In the genomic region with DNA sequence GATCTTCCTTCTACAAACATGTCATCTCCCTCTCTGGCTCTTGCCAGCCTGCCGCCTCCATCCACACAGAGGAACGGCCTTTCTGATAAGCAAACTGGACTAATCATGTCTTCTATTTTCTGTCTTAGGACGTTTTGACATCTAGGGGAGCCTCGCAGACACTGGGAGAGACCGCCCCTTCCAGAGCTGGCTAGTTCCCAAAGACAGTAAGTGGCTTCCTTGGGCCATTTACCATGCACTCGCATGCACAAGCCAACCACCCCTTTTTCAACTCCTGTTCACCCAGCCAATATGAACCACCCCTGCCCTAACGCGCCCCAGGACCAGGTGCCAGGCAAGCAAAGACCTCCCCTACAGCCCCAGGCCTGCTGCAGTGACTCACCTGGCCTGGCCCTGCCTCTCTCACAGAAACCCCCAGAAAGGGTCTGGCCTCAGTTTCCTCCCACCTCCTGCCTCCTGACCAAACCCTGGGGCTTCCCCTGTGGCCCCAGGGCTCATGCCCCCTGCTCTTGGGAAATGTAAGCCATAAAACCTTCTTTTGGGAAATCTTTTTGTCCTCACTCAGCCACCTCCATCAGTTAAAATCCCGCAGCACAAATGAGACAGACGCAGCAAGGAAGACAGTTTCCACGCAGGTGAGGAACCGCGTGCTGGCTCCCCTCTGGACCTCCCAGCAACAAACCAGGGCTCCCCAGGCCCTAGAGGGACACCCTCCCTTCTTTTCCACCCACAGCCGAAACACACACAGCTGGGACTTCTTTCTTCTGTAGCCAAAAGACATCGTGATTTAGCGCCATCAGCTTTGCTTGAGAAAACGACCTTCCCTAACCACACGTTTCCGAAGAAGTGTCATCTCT, we compare ENCODE assay signal across 1 cellular context.
TF ChIP-seq lines count a peak whose summit lies in the region.

No MANE protein-coding gene starts in this region.

TF ChIP-seq in HepG2, 621 proteins besides CTCF, POLR2A, EP300 and RAD21 (continued from another document):
- no peak for TF ChIP-seq ZNF451 (CRISPR knock-in tag; IDR thresholded peaks at IDR 0.05)
- no peak for TF ChIP-seq NFE2L1 (CRISPR knock-in tag; IDR thresholded peaks at IDR 0.05; ENCODE audit: borderline replicate concordance)
TF ChIP-seq in HepG2: peak in this region for 0.
